In the genomic region with DNA sequence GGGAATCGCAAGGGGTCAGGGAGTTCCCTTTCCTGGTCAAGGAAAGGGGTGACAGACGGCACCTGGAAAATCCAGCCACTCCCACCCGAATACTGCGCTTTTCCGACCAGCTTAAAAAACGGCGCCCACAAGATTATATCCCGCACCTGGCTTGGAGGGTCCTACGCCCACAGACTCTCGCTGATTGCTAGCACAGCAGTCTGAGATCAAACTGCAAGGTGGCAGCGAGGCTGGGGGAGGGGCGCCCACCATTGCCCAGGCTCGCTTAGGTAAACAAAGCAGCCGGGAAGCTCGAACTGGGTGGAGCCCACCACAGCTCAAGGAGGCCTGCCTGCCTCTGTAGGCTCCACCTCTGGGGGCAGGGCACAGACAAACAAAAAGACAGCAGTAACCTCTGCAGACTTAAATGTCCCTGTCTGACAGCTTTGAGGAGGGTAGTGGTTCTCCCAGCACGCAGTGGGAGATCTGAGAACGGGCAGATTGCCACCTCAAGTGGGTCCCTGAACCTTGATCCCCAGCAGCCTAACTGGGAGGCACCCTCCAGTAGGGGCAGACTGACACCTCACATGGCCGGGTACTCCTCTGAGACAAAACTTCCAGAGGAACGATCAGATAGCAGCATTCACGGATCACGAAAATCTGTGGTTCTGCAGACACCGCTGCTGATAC, we compare ENCODE assay signal across 4 cellular contexts. TPM values are rescaled to one million over a fixed set of nuclear protein-coding genes. Genes with fewer than 3 reads are reported as not detected.
"Had no signal": no experiment of that assay in that cellular context is flagged by ENCODE, and none has a peak within 500 bp of the region (broad histone marks: within the 10 kb centered on the region; RNA-seq: fewer than 3 reads in every experiment).

No MANE protein-coding gene starts in this region.

RNA-seq across cellular contexts. Expression of a gene that starts 52.4 kb away (rescaled TPM):
- total RNA-seq: GM23338, H4, HT-29 had no signal
- polyA plus RNA-seq: GM23338, IgD-negative memory B cell had no signal
